ENCODE assay signal across 1 cellular context in genomic region chr2:64860321-64860751, GRCh38.
TF ChIP-seq lines count a peak whose summit lies in the region.

No MANE protein-coding gene starts in this region.

TF ChIP-seq in IMR-90, 13 proteins besides CTCF, POLR2A, EP300 and RAD21 (continued from another document):
- no peak for TF ChIP-seq USF2 (IDR thresholded peaks at IDR 0.05; ENCODE audit: low read depth, low read length)
